7 cellular contexts compared by ENCODE assay signal in genomic region chr16:20491448-20491847, GRCh38. TPM values are rescaled to one million over a fixed set of nuclear protein-coding genes. Genes with fewer than 3 reads are reported as not detected.
"Had no signal": no experiment of that assay in that cellular context is flagged by ENCODE, and none has a peak within 500 bp of the region (broad histone marks: within the 10 kb centered on the region; RNA-seq: fewer than 3 reads in every experiment).

No MANE protein-coding gene starts in this region.

RNA-seq across cellular contexts. Expression of gene ACSM2A, which starts 40.1 kb away (rescaled TPM):
- total RNA-seq: GM23248, GM23338, H1, H4, H7, H9, HFFc6 had no signal
- polyA plus RNA-seq: GM23248, GM23338, H1 had no signal
